ENCODE assay signal across 12 cellular contexts in the genomic region with DNA sequence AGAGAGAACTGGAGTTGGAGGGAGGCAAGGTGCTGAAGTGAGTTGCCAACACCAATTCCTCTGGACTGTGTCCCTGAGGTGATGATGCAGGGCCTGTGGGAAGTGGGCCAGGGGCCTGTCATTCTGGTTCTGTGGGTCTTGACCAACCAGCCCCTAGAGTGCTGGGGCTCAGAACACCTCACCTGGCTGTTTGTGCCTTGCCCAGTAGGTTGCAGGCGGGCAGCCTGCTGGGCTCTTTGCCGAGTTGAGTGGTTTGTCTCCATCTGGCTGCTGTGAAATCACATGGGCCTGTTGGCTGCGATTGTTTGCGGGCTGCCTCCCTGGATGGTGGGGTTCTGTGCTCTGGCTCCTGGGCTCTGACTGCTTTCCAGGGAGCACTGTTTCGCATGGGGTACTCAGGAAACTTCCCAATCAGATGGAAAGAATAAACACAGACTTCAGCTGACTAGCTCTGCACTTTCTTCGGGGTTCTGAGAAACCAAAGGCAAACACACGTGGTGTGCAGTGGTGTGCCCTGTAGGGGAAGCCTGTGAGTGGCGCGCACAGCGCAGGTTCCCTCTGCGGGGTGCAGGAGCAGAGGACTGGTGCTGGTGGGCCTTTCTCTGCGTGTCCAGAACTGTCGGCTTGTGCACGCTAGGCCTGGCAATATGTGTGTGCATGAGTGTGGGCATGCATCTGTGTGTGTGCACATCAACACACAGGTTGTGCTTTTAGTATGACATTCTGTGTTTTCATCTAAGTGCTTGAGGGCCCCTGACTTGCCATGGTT.
DNase-seq lines count a peak whose midpoint lies in the region; ATAC-seq and TF ChIP-seq lines count a peak whose summit lies in the region.
"Had no signal": no experiment of that assay in that cellular context is flagged by ENCODE, and none has a peak within 500 bp of the region (broad histone marks: within the 10 kb centered on the region; RNA-seq: fewer than 3 reads in every experiment).

No MANE protein-coding gene starts in this region.

- H3K27ac ChIP-seq in right atrium auricular region (no peak overlapping the region), lung (ENCODE audit: low read depth in 1 of 2, low read length in 1 of 2) (no peak overlapping the region), upper lobe of left lung (peak overlapping the region in 2 of 4 donors; percentile 24 to 49), aorta (ENCODE audit: low read depth in 1 of 2, low read length in 2 of 2) (no peak overlapping the region)
- H3K27ac ChIP-seq: gastrocnemius medialis had no signal

- H3K4me1 ChIP-seq in right atrium auricular region (no peaks in the 10 kb centered on the region), lung (ENCODE audit: control insufficient read depth in 2 of 2, insufficient read depth in 2 of 2, low read length in 2 of 2) (peaks cover 4 to 6% of the 10 kb centered on the region in 2 donors), upper lobe of left lung (peaks cover 0 to 16% (median 4%) of the 10 kb centered on the region in 4 donors), aorta (ENCODE audit: control insufficient read depth in 1 of 2, insufficient read depth in 2 of 2, low read length in 2 of 2) (no peaks in the 10 kb centered on the region)
- H3K4me1 ChIP-seq: HAP-1 had no signal

- no peak overlapping the region for H3K4me3 ChIP-seq in right atrium auricular region
- no peak overlapping the region for H3K4me3 ChIP-seq in lung
- no peak overlapping the region for H3K4me3 ChIP-seq in upper lobe of left lung
- H3K4me3 ChIP-seq in aorta (ENCODE audit: low read length in 2 of 2) = no peak overlapping the region
- H3K4me3 ChIP-seq: gastrocnemius medialis, HAP-1 had no signal

- no peak for TF ChIP-seq POLR2A in upper lobe of left lung (IDR thresholded peaks at IDR 0.05)

- 77 to 79% methylated on average over 14 of the region's 14 CpGs for WGBS in lung, 2 donors
- WGBS in upper lobe of left lung, 2 donors = 71 to 94% methylated on average over 7 to 14 of the region's 14 CpGs
- WGBS in aorta, 2 donors = 77 to 80% methylated on average over 14 of the region's 14 CpGs

- peak; percentile 73 for ATAC-seq in Right ventricle myocardium inferior
- ATAC-seq in lung (ENCODE audit: insufficient read depth, low FRiP score) = peak; percentile 42
- ATAC-seq in upper lobe of left lung (ENCODE audit: low FRiP score in 2 of 2) = peak in 1 of 2 donors; percentile 71
- no peak for ATAC-seq in aorta (ENCODE audit: low FRiP score)
- ATAC-seq: gastrocnemius medialis had no signal

- DNase-seq in Right ventricle myocardium inferior (ENCODE audit: missing footprints) (peak; percentile 70), right atrium auricular region (ENCODE audit: low spot score) (no peak), cerebellum (ENCODE audit: low spot score) (peak; percentile 50), lung (ENCODE audit: low spot score) (peak; percentile 64), upper lobe of left lung (peak; percentile 62 to 92), NCI-H1092 (lab: John Stamatoyannopoulos, UW) (no peak), aorta (no peak), NCI-H82 (lab: John Stamatoyannopoulos, UW) (no peak)
- DNase-seq: activated CD4-positive, alpha-beta T cell treated with anti-CD3 and anti-CD28 coated beads, Interleukin-2, amount 10 ng/mL, durations not matched to agents 7 days and 5 days; Kasumi-1 had no signal

- TF ChIP-seq CTCF in right atrium auricular region (IDR thresholded peaks at IDR 0.05) = no peak
- no peak for TF ChIP-seq CTCF in lung (IDR thresholded peaks at IDR 0.05; ENCODE audit: control extremely low read depth, extremely low read depth)
- TF ChIP-seq CTCF in upper lobe of left lung (IDR thresholded peaks at IDR 0.05) = peak in 2 of 6 experiments; percentile 11 to 27

- H3K36me3 ChIP-seq in right atrium auricular region (no peaks in the 10 kb centered on the region), lung (ENCODE audit: control insufficient read depth in 2 of 2, insufficient read depth in 2 of 2, low read length in 2 of 2) (no peaks in the 10 kb centered on the region), upper lobe of left lung (no peaks in the 10 kb centered on the region), aorta (ENCODE audit: control insufficient read depth in 1 of 2, insufficient read depth in 2 of 2, low read length in 1 of 2) (no peaks in the 10 kb centered on the region)
- H3K36me3 ChIP-seq: gastrocnemius medialis, HAP-1 had no signal

- H3K9me3 ChIP-seq in right atrium auricular region = no peaks in the 10 kb centered on the region
- no peaks in the 10 kb centered on the region for H3K9me3 ChIP-seq in lung (ENCODE audit: control insufficient read depth in 2 of 2, insufficient read depth in 1 of 2, low read length in 1 of 2)
- no peaks in the 10 kb centered on the region for H3K9me3 ChIP-seq in upper lobe of left lung
- no peaks in the 10 kb centered on the region for H3K9me3 ChIP-seq in aorta (ENCODE audit: control insufficient read depth, low read length)
- H3K9me3 ChIP-seq: gastrocnemius medialis, HAP-1 had no signal

- intact Hi-C loops in Right ventricle myocardium inferior (cut with DNase I) (no loop called here), aorta (cut with DNase I) (loop anchor here in 1 of 2 donors (5.0 kb wide), 1 partner anchor 93 kb away; the partner anchor contains the start of gene RHOU)

- H3K27me3 ChIP-seq in right atrium auricular region (no peaks in the 10 kb centered on the region), lung (ENCODE audit: control insufficient read depth, insufficient read depth) (no peaks in the 10 kb centered on the region), upper lobe of left lung (no peaks in the 10 kb centered on the region), aorta (ENCODE audit: control insufficient read depth in 1 of 2, insufficient read depth in 2 of 2, low read length in 1 of 2) (no peaks in the 10 kb centered on the region)
- H3K27me3 ChIP-seq: gastrocnemius medialis had no signal

- peak in 1 of 4 donors; percentile 6 for TF ChIP-seq EP300 in upper lobe of left lung (IDR thresholded peaks at IDR 0.05)

Comparison
In these comparisons a context has a peak if more than half of its experiments do, and no peak if none do; other contexts are left out.
1. DNase-seq: peak in Right ventricle myocardium inferior (single experiment), cerebellum (single experiment), lung (single experiment) and upper lobe of left lung (2 of 2); none in right atrium auricular region (single experiment), NCI-H1092 (single experiment), aorta (0 of 2) and NCI-H82 (single experiment).